ENCODE assay signal across 20 cellular contexts in the genomic region with DNA sequence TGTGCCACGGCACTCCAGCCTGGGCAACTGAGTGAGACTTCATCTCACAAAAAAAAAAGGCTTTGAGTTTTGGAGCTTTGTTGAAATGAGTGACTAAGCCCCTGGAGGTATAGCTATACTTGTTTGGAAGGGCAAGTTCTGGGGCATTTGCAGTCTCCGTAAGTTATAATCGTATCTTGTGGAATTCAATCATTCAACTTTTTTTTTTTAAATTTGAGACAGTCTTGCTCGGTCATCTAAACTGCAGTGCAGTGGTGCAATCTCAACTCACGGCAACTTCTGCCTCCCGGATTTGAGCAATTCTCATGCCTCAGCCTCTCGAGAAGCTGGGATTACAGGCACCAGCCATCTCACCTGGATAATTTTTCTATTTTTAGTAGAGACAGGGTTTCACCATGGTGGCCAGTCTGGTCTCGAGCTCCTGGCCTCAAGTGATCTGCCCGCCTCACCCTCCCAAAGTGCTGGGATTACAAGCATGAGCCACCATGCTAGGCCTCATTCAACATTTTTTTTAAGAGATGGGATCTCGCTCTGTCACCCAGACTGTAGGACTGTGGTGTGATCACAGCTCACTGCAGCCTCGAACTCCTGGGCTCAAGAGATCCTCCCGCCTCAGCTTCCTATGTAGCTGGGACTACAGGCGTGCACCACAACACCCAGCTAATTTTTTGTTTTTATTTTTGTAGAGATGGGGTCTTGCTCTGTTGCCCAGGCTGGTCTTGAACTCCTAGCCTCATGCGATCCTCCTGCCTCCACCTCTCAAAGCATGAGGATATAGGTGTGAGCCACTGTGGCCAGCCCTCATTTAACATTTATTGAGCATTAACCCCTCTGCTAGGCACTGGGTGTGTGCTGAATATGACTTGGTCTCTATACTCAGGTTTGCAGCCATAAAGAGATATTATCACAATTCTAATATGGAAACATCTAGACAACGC.
DNase-seq lines count a peak whose midpoint lies in the region; ATAC-seq, FAIRE-seq and TF ChIP-seq lines count a peak whose summit lies in the region.
"Had no signal": no experiment of that assay in that cellular context is flagged by ENCODE, and none has a peak within 500 bp of the region (broad histone marks: within the 10 kb centered on the region; RNA-seq: fewer than 3 reads in every experiment).

No MANE protein-coding gene starts in this region.

- WGBS in A549 (ENCODE audit: missing lambda C conversion rate), result 88% methylated on average over 15 of the region's 15 CpGs
- WGBS in endodermal cell (ENCODE audit: insufficient coverage in 1 of 2, insufficient read length in 1 of 2), 2 experiments, result 93 to 95% methylated on average over 13 to 14 of the region's 15 CpGs

- no peak for ATAC-seq in A549
- no peak for ATAC-seq in PC-3
- ATAC-seq in HG02970 (IDR thresholded peaks at IDR 0.05; ENCODE audit: low FRiP score, unreplicated experiment), result no peak

- H3K4me3 ChIP-seq in A549, result no peak overlapping the region
- no peak overlapping the region for H3K4me3 ChIP-seq in PC-3 (ENCODE audit: low read length)
- no peak overlapping the region for H3K4me3 ChIP-seq in endodermal cell (ENCODE audit: low read length)
- H3K4me3 ChIP-seq: esophagus muscularis mucosa, psoas muscle, SJCRH30 had no signal

- H3K27me3 Mint-ChIP-seq in endodermal cell (ENCODE audit: insufficient read depth) (no peaks in the 10 kb centered on the region), nephron (ENCODE audit: low read depth) (peaks cover 5% of the 10 kb centered on the region)

- H3K36me3 ChIP-seq in PC-3 (ENCODE audit: low read depth, low read length) (no peaks in the 10 kb centered on the region), endodermal cell (ENCODE audit: control insufficient read depth, insufficient read depth, low read length) (no peaks in the 10 kb centered on the region)
- H3K36me3 ChIP-seq: esophagus muscularis mucosa, SJCRH30 had no signal

- no peaks in the 10 kb centered on the region for H3F3A ChIP-seq in PC-3 (ENCODE audit: low read length, unreplicated experiment)

- BruUV-seq in PC-3 (replicated peaks; lab: Mats Ljungman, UMichigan), result no TSS peak

- H3K4me2 ChIP-seq in A549 (peak overlapping the region; percentile 78), PC-3 (ENCODE audit: low read length) (peak overlapping the region; percentile 55)

- DNase-seq in A549 (ENCODE audit: low read depth in 1 of 2, low spot score in 1 of 2) (no peak), PC-3 (no peak), endodermal cell (no peak), DMS53 treated with DMSO at 0.1 percent for 48 hours (lab: John Stamatoyannopoulos, UW; ENCODE audit: unreplicated experiment) (no peak), GM10266 (ENCODE audit: extremely low spot score) (no peak)
- DNase-seq in stimulated activated CD4-positive, alpha-beta T cell treated with anti-CD3 and anti-CD28 coated beads, Interleukin-2, amount 100 ng/mL, for 24 hours, result no peak
- DNase-seq: activated CD4-positive, CD25-positive, alpha-beta regulatory T cell; caudate nucleus; DMS53; immature natural killer cell; MV-4-11; NCI-H2029; NCI-H524 treated with DMSO at 0.1 percent for 48 hours; stimulated activated CD4-positive, alpha-beta T cell treated with anti-CD3 and anti-CD28 coated beads, Interleukin-12 subunit alpha, Interleukin-12 subunit beta, amount 100 ng/mL, for 4 hours had no signal

- intact Hi-C loops in PC-3 (cut with micrococcal nuclease), result loop anchor here (1.0 to 2.0 kb wide), 4 partner anchors 9 to 174 kb away; no protein-coding TSS in a partner anchor

- H3K79me2 ChIP-seq in PC-3 (ENCODE audit: low read length), result no peaks in the 10 kb centered on the region

- no peaks in the 10 kb centered on the region for H4K20me1 ChIP-seq in PC-3 (ENCODE audit: low read length)

- H3K9me3 Mint-ChIP-seq in endodermal cell (peaks cover 9% of the 10 kb centered on the region), nephron (no peaks in the 10 kb centered on the region)
- H3K9me3 Mint-ChIP-seq: immature natural killer cell had no signal

- peak overlapping the region; percentile 52 for H2AFZ ChIP-seq in PC-3 (ENCODE audit: low read length)

- TF ChIP-seq CTCF in A549 (IDR thresholded peaks at IDR 0.05) (no peak), PC-3 (conservative IDR thresholded peaks at IDR 0.05; ENCODE audit: low read depth, low read length) (no peak), endodermal cell (conservative IDR thresholded peaks at IDR 0.05) (no peak), nephron (IDR thresholded peaks at IDR 0.05; ENCODE audit: unreplicated experiment in 3 of 3) (no peak), GM10266 (IDR thresholded peaks at IDR 0.05; ENCODE audit: control insufficient read depth, insufficient read depth, low read depth, missing control alignments) (no peak)

- H3K27me3 ChIP-seq in PC-3 (ENCODE audit: low read length) (no peaks in the 10 kb centered on the region), endodermal cell (ENCODE audit: control insufficient read depth, insufficient read depth, low read length, poor library complexity, severe bottlenecking) (no peaks in the 10 kb centered on the region)
- H3K27me3 ChIP-seq: esophagus muscularis mucosa, SJCRH30 had no signal

- no peak for TF ChIP-seq EP300 in A549 (IDR thresholded peaks at IDR 0.05)

- H3K36me3 Mint-ChIP-seq in endodermal cell (ENCODE audit: low read depth) (peaks cover 3% of the 10 kb centered on the region), nephron (ENCODE audit: low read depth) (no peaks in the 10 kb centered on the region)
- H3K36me3 Mint-ChIP-seq: immature natural killer cell had no signal

- no peak for TF ChIP-seq RAD21 in A549 (conservative IDR thresholded peaks at IDR 0.05 in 1 of 2, IDR thresholded peaks at IDR 0.05 in 1 of 2)

- H3K27ac Mint-ChIP-seq in endodermal cell (peak overlapping the region; percentile 99), nephron (peak overlapping the region; percentile 76 to 86 (median 81))
- H3K27ac Mint-ChIP-seq: IgD-negative memory B cell, immature natural killer cell had no signal

- TF ChIP-seq POLR2A in A549 (IDR thresholded peaks at IDR 0.05; ENCODE audit: low read length), result no peak

- CTCF ChIA-PET in A549 (lab: Yijun Ruan, JAX), result interaction anchor here (0.6 to 1.7 kb wide), 12 partner anchors 9 to 428 kb away, joined by 3 to 8 read pairs (median 4); no protein-coding TSS in a partner anchor
- CTCF ChIA-PET in PC-3 (lab: Charles Lee), result no interaction called here

- H3K4me1 Mint-ChIP-seq in endodermal cell (peaks cover 30% of the 10 kb centered on the region), nephron (peaks cover 32% of the 10 kb centered on the region)
- H3K4me1 Mint-ChIP-seq: IgD-negative memory B cell, immature natural killer cell had no signal

- no peak overlapping the region for H3K4me3 Mint-ChIP-seq in endodermal cell
- H3K4me3 Mint-ChIP-seq in nephron, result no peak overlapping the region
- H3K4me3 Mint-ChIP-seq: IgD-negative memory B cell, immature natural killer cell had no signal

- POLR2A ChIA-PET in A549 (lab: Yijun Ruan, JAX) (no interaction called here), PC-3 (lab: Charles Lee; ENCODE audit: unreplicated experiment) (no interaction called here)

- FAIRE-seq in A549 (lab: Jason Lieb, UNC), result no peak

- H3K9ac ChIP-seq in PC-3 (ENCODE audit: low read length) (peak overlapping the region; percentile 35), endodermal cell (ENCODE audit: extremely low read depth, low read length, poor library complexity, severe bottlenecking) (peak overlapping the region; percentile 85)

- H3K27ac ChIP-seq in A549 (peak overlapping the region; percentile 86 to 87), PC-3 (ENCODE audit: low read length) (peak overlapping the region; percentile 76), endodermal cell (ENCODE audit: low read depth, low read length) (peak overlapping the region; percentile 5)
- H3K27ac ChIP-seq: psoas muscle, SJCRH30 had no signal

- H3K4me1 ChIP-seq in A549, result peaks cover 34% of the 10 kb centered on the region
- peaks cover 29% of the 10 kb centered on the region for H3K4me1 ChIP-seq in PC-3 (ENCODE audit: insufficient read depth, low read length)
- H3K4me1 ChIP-seq in endodermal cell (ENCODE audit: control insufficient read depth, insufficient read depth, low read length), result peaks cover 9% of the 10 kb centered on the region
- H3K4me1 ChIP-seq: psoas muscle had no signal

- peaks cover 12% of the 10 kb centered on the region; the same call in 1 of the 3 replicates for H3K9me3 ChIP-seq in A549
- no peaks in the 10 kb centered on the region for H3K9me3 ChIP-seq in PC-3 (ENCODE audit: low read length)
- peaks cover 9% of the 10 kb centered on the region for H3K9me3 ChIP-seq in endodermal cell (ENCODE audit: control insufficient read depth, low read length)
- H3K9me3 ChIP-seq: psoas muscle, SJCRH30 had no signal

- H3K9me2 ChIP-seq in PC-3 (replicated peaks; ENCODE audit: low read length), result no peaks in the 10 kb centered on the region

TF ChIP-seq in A549, 52 proteins besides CTCF, POLR2A, EP300 and RAD21 (continues in another document):
- TF ChIP-seq ZC3H11A (IDR thresholded peaks at IDR 0.05), result no peak
- TF ChIP-seq, protein P1, sequence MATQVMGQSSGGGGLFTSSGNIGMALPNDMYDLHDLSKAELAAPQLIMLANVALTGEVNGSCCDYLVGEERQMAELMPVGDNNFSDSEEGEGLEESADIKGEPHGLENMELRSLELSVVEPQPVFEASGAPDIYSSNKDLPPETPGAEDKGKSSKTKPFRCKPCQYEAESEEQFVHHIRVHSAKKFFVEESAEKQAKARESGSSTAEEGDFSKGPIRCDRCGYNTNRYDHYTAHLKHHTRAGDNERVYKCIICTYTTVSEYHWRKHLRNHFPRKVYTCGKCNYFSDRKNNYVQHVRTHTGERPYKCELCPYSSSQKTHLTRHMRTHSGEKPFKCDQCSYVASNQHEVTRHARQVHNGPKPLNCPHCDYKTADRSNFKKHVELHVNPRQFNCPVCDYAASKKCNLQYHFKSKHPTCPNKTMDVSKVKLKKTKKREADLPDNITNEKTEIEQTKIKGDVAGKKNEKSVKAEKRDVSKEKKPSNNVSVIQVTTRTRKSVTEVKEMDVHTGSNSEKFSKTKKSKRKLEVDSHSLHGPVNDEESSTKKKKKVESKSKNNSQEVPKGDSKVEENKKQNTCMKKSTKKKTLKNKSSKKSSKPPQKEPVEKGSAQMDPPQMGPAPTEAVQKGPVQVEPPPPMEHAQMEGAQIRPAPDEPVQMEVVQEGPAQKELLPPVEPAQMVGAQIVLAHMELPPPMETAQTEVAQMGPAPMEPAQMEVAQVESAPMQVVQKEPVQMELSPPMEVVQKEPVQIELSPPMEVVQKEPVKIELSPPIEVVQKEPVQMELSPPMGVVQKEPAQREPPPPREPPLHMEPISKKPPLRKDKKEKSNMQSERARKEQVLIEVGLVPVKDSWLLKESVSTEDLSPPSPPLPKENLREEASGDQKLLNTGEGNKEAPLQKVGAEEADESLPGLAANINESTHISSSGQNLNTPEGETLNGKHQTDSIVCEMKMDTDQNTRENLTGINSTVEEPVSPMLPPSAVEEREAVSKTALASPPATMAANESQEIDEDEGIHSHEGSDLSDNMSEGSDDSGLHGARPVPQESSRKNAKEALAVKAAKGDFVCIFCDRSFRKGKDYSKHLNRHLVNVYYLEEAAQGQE (IDR thresholded peaks at IDR 0.05), result no peak

Comparison
In these comparisons a context has a peak if more than half of its experiments do, and no peak if none do; other contexts are left out.
1. H3K27ac ChIP-seq: peak in every context shown above with its lines; median percentile 86 in A549; 76 in PC-3; 5 in endodermal cell.